ENCODE assay signal across 8 cellular contexts in the genomic region with DNA sequence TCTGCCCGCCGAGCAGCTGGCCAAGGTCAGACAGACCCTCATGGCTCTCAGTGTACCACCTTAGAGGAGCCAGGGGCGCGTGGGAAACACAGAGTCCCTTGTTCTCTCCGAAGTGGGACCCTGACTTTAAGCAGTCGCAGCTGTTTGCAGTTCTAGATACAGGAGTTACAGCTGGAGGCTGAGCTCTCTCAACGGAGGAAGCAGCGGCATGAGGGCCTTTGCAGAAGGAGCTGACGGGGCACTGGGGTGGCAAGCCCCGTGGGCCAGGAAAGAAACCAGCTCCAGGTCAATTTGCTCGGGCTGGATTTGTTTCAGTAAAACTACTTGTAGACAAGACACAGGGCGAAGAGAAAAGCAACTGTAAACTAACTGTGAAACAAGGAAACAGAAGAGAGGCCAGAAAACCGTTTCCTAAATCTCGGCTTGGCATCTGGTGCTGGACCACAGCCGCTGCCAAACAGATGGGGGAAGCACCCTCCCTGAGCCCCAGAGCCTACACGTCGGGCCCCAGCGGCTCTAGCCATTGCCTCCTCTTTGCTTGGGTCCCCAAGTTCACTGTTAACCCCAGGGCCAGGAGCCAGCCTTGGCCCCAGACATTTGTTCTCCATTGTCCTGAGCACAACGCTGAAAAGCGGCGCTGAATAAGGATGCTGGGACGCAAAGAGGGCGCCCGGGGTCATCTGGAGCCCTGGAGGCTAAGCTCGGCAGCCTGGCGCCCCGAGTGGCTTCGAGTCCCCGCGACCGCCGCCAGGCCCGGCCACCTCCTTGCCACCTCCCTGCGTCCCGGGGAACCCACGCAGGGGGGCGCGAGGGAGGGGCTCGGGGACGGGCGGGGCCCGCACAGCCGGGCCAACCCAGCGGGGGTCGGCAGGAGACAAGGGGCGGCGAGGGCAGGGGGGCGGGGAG. TPM values are rescaled to one million over a fixed set of nuclear protein-coding genes. Genes with fewer than 3 reads are reported as not detected.
A peak's percentile ranks its signal among the peaks of the same experiment; 100 is the strongest.
DNase-seq lines count a peak whose midpoint lies in the region; ATAC-seq and TF ChIP-seq lines count a peak whose summit lies in the region.

No MANE protein-coding gene starts in this region.

- H3K27ac ChIP-seq in CD4-positive, alpha-beta memory T cell (ENCODE audit: low read depth, low read length): peak overlapping the region; percentile 62
- H3K27ac ChIP-seq in left ventricle myocardium inferior (replicated peaks) (peak overlapping the region; percentile 94), gastrocnemius medialis (peak overlapping the region; percentile 83 to 97 (median 90))

- peak in 1 of 5 donors; percentile 49 for DNase-seq in CD4-positive, alpha-beta memory T cell
- DNase-seq in MG63 (peak; percentile 54), left ventricle myocardium inferior (no peak), gastrocnemius medialis (no peak), NCI-H2107 (lab: John Stamatoyannopoulos, UW) (no peak)

- H3K4me3 Mint-ChIP-seq in CD4-positive, alpha-beta memory T cell: peak overlapping the region; percentile 78 to 88 (median 82)
- H3K4me3 Mint-ChIP-seq in activated naive CD8-positive, alpha-beta T cell: peak overlapping the region; percentile 84

- TF ChIP-seq CTCF in left ventricle myocardium inferior (IDR thresholded peaks at IDR 0.05; ENCODE audit: borderline replicate concordance) (no peak), gastrocnemius medialis (IDR thresholded peaks at IDR 0.05 in 4 of 5, conservative IDR thresholded peaks at IDR 0.05 in 1 of 5) (no peak)

- peak overlapping the region; percentile 86 to 94 (median 90) for H3K27ac Mint-ChIP-seq in CD4-positive, alpha-beta memory T cell
- peak overlapping the region; percentile 51 for H3K27ac Mint-ChIP-seq in activated naive CD8-positive, alpha-beta T cell

- ATAC-seq in GM21528 (IDR thresholded peaks at IDR 0.05; ENCODE audit: low FRiP score, unreplicated experiment) (peak; percentile 16), gastrocnemius medialis (peak; percentile 7 to 26), GM18870 (IDR thresholded peaks at IDR 0.05; ENCODE audit: unreplicated experiment) (no peak)

- peaks cover 6 to 31% (median 21%) of the 10 kb centered on the region in 4 donors for H3K4me1 Mint-ChIP-seq in CD4-positive, alpha-beta memory T cell
- H3K4me1 Mint-ChIP-seq in activated naive CD8-positive, alpha-beta T cell (ENCODE audit: low read depth): peaks cover 27% of the 10 kb centered on the region

- no peaks in the 10 kb centered on the region for H3K36me3 ChIP-seq in CD4-positive, alpha-beta memory T cell (ENCODE audit: insufficient read depth, low read length)
- H3K36me3 ChIP-seq in MG63: no peaks in the 10 kb centered on the region
- no peaks in the 10 kb centered on the region for H3K36me3 ChIP-seq in left ventricle myocardium inferior
- no peaks in the 10 kb centered on the region for H3K36me3 ChIP-seq in gastrocnemius medialis

- in situ Hi-C loops in gastrocnemius medialis (cut with MboI; ENCODE audit: low sequenced_read_pairs in 4 of 4): no loop called here

- intact Hi-C loops in CD4-positive, alpha-beta memory T cell (cut with micrococcal nuclease): loop anchor here (1.0 kb wide), 4 partner anchors 12 to 220 kb away; partner anchors contain the start of gene BRF1
- intact Hi-C loops in left ventricle myocardium inferior (cut with micrococcal nuclease): no loop called here
- intact Hi-C loops in gastrocnemius medialis (cut with DNase I; ENCODE audit: low total_unique reads): loop anchor here (1.0 kb wide), 1 partner anchor 12 kb away; the partner anchor contains the start of gene BRF1

- POLR2A ChIA-PET in CD4-positive, alpha-beta memory T cell (lab: Charles Lee; ENCODE audit: partially characterized antibody): interaction anchor here (1.0 to 7.2 kb wide), 19 partner anchors 8 to 561 kb away, joined by 3 to 136 read pairs (median 6); partner anchors contain the start of genes BRF1, BTBD6, CDCA4 and CRIP1

- CTCF ChIA-PET in CD4-positive, alpha-beta memory T cell (lab: Charles Lee; ENCODE audit: partially characterized antibody): interaction anchor here (1.8 to 2.1 kb wide), 2 partner anchors 13 to 38 kb away, joined by 5 to 11 read pairs; partner anchors contain the start of gene BRF1

- H3K36me3 Mint-ChIP-seq in CD4-positive, alpha-beta memory T cell: peaks cover 0 to 7% of the 10 kb centered on the region in 2 donors
- H3K36me3 Mint-ChIP-seq in activated naive CD8-positive, alpha-beta T cell: no peaks in the 10 kb centered on the region

- H3K27me3 Mint-ChIP-seq in CD4-positive, alpha-beta memory T cell: no peaks in the 10 kb centered on the region
- H3K27me3 Mint-ChIP-seq in activated naive CD8-positive, alpha-beta T cell: no peaks in the 10 kb centered on the region

- H3K9me3 Mint-ChIP-seq in CD4-positive, alpha-beta memory T cell: peaks cover 0 to 3% (median 0%) of the 10 kb centered on the region in 8 donors
- no peaks in the 10 kb centered on the region for H3K9me3 Mint-ChIP-seq in activated naive CD8-positive, alpha-beta T cell (ENCODE audit: low read depth)

- no peak for TF ChIP-seq POLR2A in gastrocnemius medialis (IDR thresholded peaks at IDR 0.05)

- peaks cover 22% of the 10 kb centered on the region for H3K4me1 ChIP-seq in CD4-positive, alpha-beta memory T cell (ENCODE audit: insufficient read depth, low read length)
- H3K4me1 ChIP-seq in left ventricle myocardium inferior (peaks cover 44% of the 10 kb centered on the region), gastrocnemius medialis (peaks cover 34 to 35% of the 10 kb centered on the region in 2 donors)

- no peaks in the 10 kb centered on the region for H3K9me3 ChIP-seq in CD4-positive, alpha-beta memory T cell (ENCODE audit: control insufficient read depth in 1 of 2, low read length in 2 of 2)
- H3K9me3 ChIP-seq in MG63: no peaks in the 10 kb centered on the region
- no peaks in the 10 kb centered on the region for H3K9me3 ChIP-seq in left ventricle myocardium inferior (replicated peaks)
- H3K9me3 ChIP-seq in gastrocnemius medialis: no peaks in the 10 kb centered on the region

- H3K4me3 ChIP-seq in CD4-positive, alpha-beta memory T cell (ENCODE audit: low read length in 2 of 2): peak overlapping the region in 1 of 2 donors; percentile 47
- H3K4me3 ChIP-seq in MG63: peak overlapping the region; percentile 42
- H3K4me3 ChIP-seq in left ventricle myocardium inferior: peak overlapping the region; percentile 74
- H3K4me3 ChIP-seq in gastrocnemius medialis: peak overlapping the region; percentile 68 to 81 (median 73)

- H3K27me3 ChIP-seq in CD4-positive, alpha-beta memory T cell (ENCODE audit: insufficient read depth, low read length): no peaks in the 10 kb centered on the region
- H3K27me3 ChIP-seq in MG63: no peaks in the 10 kb centered on the region
- H3K27me3 ChIP-seq in left ventricle myocardium inferior (ENCODE audit: low read depth): no peaks in the 10 kb centered on the region
- no peaks in the 10 kb centered on the region for H3K27me3 ChIP-seq in gastrocnemius medialis

RNA-seq across cellular contexts. Expression of gene PACS2, which starts 0.9 kb away (rescaled TPM):
- 10 to 100 TPM; 70.9 to 76.6 TPM for total RNA-seq in CD4-positive, alpha-beta memory T cell
- 1 to 10 TPM; 1.9 to 7.7 TPM for polyA plus RNA-seq in CD4-positive, alpha-beta memory T cell
- 18.6 and 23.1 TPM in 2 replicates for total RNA-seq in MG63 (2014; rRNA removed; shearing (Covaris generic); ENCODE audit: low replicate concordance)
- total RNA-seq in left ventricle myocardium inferior (64.0 TPM), gastrocnemius medialis (100 to 1,000 TPM in 1 of 4 donors, 10 to 100 TPM in 3; 81.0 to 115 (median 93.1) TPM)

RNA-seq across cellular contexts. Expression of gene BRF1, which starts 12.8 kb away (rescaled TPM):
- 10 to 100 TPM; 49.7 to 56.0 TPM for total RNA-seq in CD4-positive, alpha-beta memory T cell
- 10 to 100 TPM in 1 of 2 donors, 1 to 10 TPM in 1; 3.0 to 10.2 TPM for polyA plus RNA-seq in CD4-positive, alpha-beta memory T cell
- total RNA-seq in MG63 (2014; rRNA removed; shearing (Covaris generic); ENCODE audit: low replicate concordance): 21.0 and 25.0 TPM in 2 replicates
- 19.8 TPM for total RNA-seq in left ventricle myocardium inferior
- 10 to 100 TPM; 19.5 to 27.4 (median 21.4) TPM for total RNA-seq in gastrocnemius medialis
